8 cellular contexts compared by ENCODE assay signal in genomic region chr6:135496805-135497411, GRCh38. TPM values are rescaled to one million over a fixed set of nuclear protein-coding genes. Genes with fewer than 3 reads are reported as not detected.
DNase-seq lines count a peak whose midpoint lies in the region; ATAC-seq and TF ChIP-seq lines count a peak whose summit lies in the region.

No MANE protein-coding gene starts in this region.

- H3K27me3 ChIP-seq in CD4-positive, alpha-beta memory T cell (ENCODE audit: insufficient read depth, low read length) = no peaks in the 10 kb centered on the region
- no peaks in the 10 kb centered on the region for H3K27me3 ChIP-seq in endocrine pancreas (ENCODE audit: control insufficient read depth, insufficient read depth, low read length)
- no peaks in the 10 kb centered on the region for H3K27me3 ChIP-seq in osteoblast (ENCODE audit: insufficient read depth, low read length)

- H3K79me2 ChIP-seq in osteoblast (ENCODE audit: insufficient read depth, low read length) = peaks cover 47% of the 10 kb centered on the region

- no peaks in the 10 kb centered on the region for H4K20me1 ChIP-seq in osteoblast (ENCODE audit: insufficient read depth, low read length)

- POLR2A ChIA-PET in CD4-positive, alpha-beta memory T cell (lab: Charles Lee; ENCODE audit: partially characterized antibody) = interaction anchor here (0.8 kb wide), 1 partner anchor 793 kb away, joined by 3 read pairs; no protein-coding TSS in a partner anchor

- peaks cover 4 to 5% of the 10 kb centered on the region in 2 donors for H3K36me3 Mint-ChIP-seq in CD4-positive, alpha-beta memory T cell
- peaks cover 30% of the 10 kb centered on the region for H3K36me3 Mint-ChIP-seq in activated naive CD8-positive, alpha-beta T cell treated with anti-CD3 and anti-CD28 coated beads for 36 hours

- H2AFZ ChIP-seq in osteoblast (ENCODE audit: low read length) = peak overlapping the region; percentile 93

- H3K27ac ChIP-seq in CD4-positive, alpha-beta memory T cell (ENCODE audit: low read depth, low read length) = peak overlapping the region; percentile 87
- peak overlapping the region; percentile 100 for H3K27ac ChIP-seq in osteoblast (ENCODE audit: low read depth, low read length)

- peak overlapping the region in 1 of 8 donors; percentile 95 for H3K4me3 Mint-ChIP-seq in CD4-positive, alpha-beta memory T cell
- H3K4me3 Mint-ChIP-seq in activated naive CD8-positive, alpha-beta T cell treated with anti-CD3 and anti-CD28 coated beads for 36 hours = no peak overlapping the region

- H3K4me3 ChIP-seq in CD4-positive, alpha-beta memory T cell (ENCODE audit: low read length in 2 of 2) = peak overlapping the region; percentile 32 to 97
- H3K4me3 ChIP-seq in endocrine pancreas (ENCODE audit: control insufficient read depth, insufficient read depth, low read length) = peak overlapping the region; percentile 98
- peak overlapping the region; percentile 89 for H3K4me3 ChIP-seq in osteoblast (ENCODE audit: insufficient read depth, low read length)

- no peaks in the 10 kb centered on the region for H3K36me3 ChIP-seq in CD4-positive, alpha-beta memory T cell (ENCODE audit: insufficient read depth, low read length)
- H3K36me3 ChIP-seq in endocrine pancreas (ENCODE audit: control insufficient read depth, insufficient read depth, low read length) (no peaks in the 10 kb centered on the region), osteoblast (ENCODE audit: insufficient read depth, low read length) (peaks cover 9% of the 10 kb centered on the region)

- H3K9me3 ChIP-seq in CD4-positive, alpha-beta memory T cell (ENCODE audit: control insufficient read depth in 1 of 2, low read length in 2 of 2) = no peaks in the 10 kb centered on the region
- no peaks in the 10 kb centered on the region for H3K9me3 ChIP-seq in endocrine pancreas (ENCODE audit: control insufficient read depth, low read length)
- H3K9me3 ChIP-seq in osteoblast (ENCODE audit: low read depth, low read length) = no peaks in the 10 kb centered on the region

- no peaks in the 10 kb centered on the region for H3K9me3 Mint-ChIP-seq in CD4-positive, alpha-beta memory T cell
- no peaks in the 10 kb centered on the region for H3K9me3 Mint-ChIP-seq in activated naive CD8-positive, alpha-beta T cell treated with anti-CD3 and anti-CD28 coated beads for 36 hours

- H3K4me2 ChIP-seq in osteoblast (ENCODE audit: insufficient read depth, low read length) = peak overlapping the region; percentile 96

- H3K4me1 Mint-ChIP-seq in CD4-positive, alpha-beta memory T cell = peaks cover 5 to 9% (median 6%) of the 10 kb centered on the region in 4 donors
- peaks cover 18% of the 10 kb centered on the region for H3K4me1 Mint-ChIP-seq in activated naive CD8-positive, alpha-beta T cell treated with anti-CD3 and anti-CD28 coated beads for 36 hours

- CTCF ChIA-PET in CD4-positive, alpha-beta memory T cell (lab: Charles Lee; ENCODE audit: partially characterized antibody) = no interaction called here

- no peak for TF ChIP-seq CTCF in osteoblast (IDR thresholded peaks at IDR 0.05; ENCODE audit: extremely low read depth, low read depth, low read length)

- peaks cover 15% of the 10 kb centered on the region for H3K4me1 ChIP-seq in CD4-positive, alpha-beta memory T cell (ENCODE audit: insufficient read depth, low read length)
- H3K4me1 ChIP-seq in endocrine pancreas (ENCODE audit: control insufficient read depth, insufficient read depth, low read length) (peaks cover 16% of the 10 kb centered on the region), osteoblast (ENCODE audit: insufficient read depth, low read length) (peaks cover 26% of the 10 kb centered on the region)

- no peaks in the 10 kb centered on the region for H3K27me3 Mint-ChIP-seq in CD4-positive, alpha-beta memory T cell
- no peaks in the 10 kb centered on the region for H3K27me3 Mint-ChIP-seq in activated naive CD8-positive, alpha-beta T cell treated with anti-CD3 and anti-CD28 coated beads for 36 hours

- intact Hi-C loops in CD4-positive, alpha-beta memory T cell (cut with micrococcal nuclease) = loop anchor here (1.0 to 10.0 kb wide), 3 partner anchors 792 to 1542 kb away; partner anchors contain the start of genes BCLAF1, MAP7 and TBPL1
- intact Hi-C loops in posterior cingulate gyrus (cut with DNase I) = no loop called here

- H3K9ac ChIP-seq in endocrine pancreas (ENCODE audit: control insufficient read depth, insufficient read depth, low read length) = peak overlapping the region; percentile 96

- no peak for DNase-seq in CD4-positive, alpha-beta memory T cell
- DNase-seq in NCI-H146 (lab: John Stamatoyannopoulos, UW) (peak; percentile 12), osteoblast (ENCODE audit: insufficient read length, low spot score, missing footprints) (peak; percentile 47), posterior cingulate gyrus (no peak)
- DNase-seq in activated naive CD8-positive, alpha-beta T cell treated with anti-CD3 and anti-CD28 coated beads for 36 hours = no peak

- H3K27ac Mint-ChIP-seq in CD4-positive, alpha-beta memory T cell = peak overlapping the region in 1 of 7 donors; percentile 21
- no peak overlapping the region for H3K27ac Mint-ChIP-seq in activated naive CD8-positive, alpha-beta T cell treated with anti-CD3 and anti-CD28 coated beads for 36 hours

- ATAC-seq in GM18511 (IDR thresholded peaks at IDR 0.05; ENCODE audit: unreplicated experiment) (no peak), GM21447 (IDR thresholded peaks at IDR 0.05; ENCODE audit: unreplicated experiment) (no peak)

RNA-seq across cellular contexts. Expression of gene AHI1, which starts 0.6 kb away (rescaled TPM):
- total RNA-seq in CD4-positive, alpha-beta memory T cell = 10 to 100 TPM; 12.2 to 12.8 TPM
- polyA plus RNA-seq in CD4-positive, alpha-beta memory T cell = 1 to 10 TPM in 1 of 2 donors, under 1 TPM in 1; 0.59 to 6.1 TPM
- 44.5 and 50.3 TPM in 2 replicates for total RNA-seq in osteoblast
- total RNA-seq in activated naive CD8-positive, alpha-beta T cell treated with anti-CD3 and anti-CD28 coated beads for 36 hours = 10 to 100 TPM; 35.6 to 37.1 TPM

Comparison
In these comparisons a context has a peak if more than half of its experiments do, and no peak if none do; other contexts are left out.
1. DNase-seq: peak in NCI-H146 (single experiment) and osteoblast (single experiment); none in CD4-positive, alpha-beta memory T cell (0 of 5), posterior cingulate gyrus (0 of 10) and activated naive CD8-positive, alpha-beta T cell treated with anti-CD3 and anti-CD28 coated beads for 36 hours (single experiment).
2. Peak in every context shown above with its lines, with median percentiles within 50 percentile points of each other: H3K4me3 ChIP-seq.